In the genomic region with DNA sequence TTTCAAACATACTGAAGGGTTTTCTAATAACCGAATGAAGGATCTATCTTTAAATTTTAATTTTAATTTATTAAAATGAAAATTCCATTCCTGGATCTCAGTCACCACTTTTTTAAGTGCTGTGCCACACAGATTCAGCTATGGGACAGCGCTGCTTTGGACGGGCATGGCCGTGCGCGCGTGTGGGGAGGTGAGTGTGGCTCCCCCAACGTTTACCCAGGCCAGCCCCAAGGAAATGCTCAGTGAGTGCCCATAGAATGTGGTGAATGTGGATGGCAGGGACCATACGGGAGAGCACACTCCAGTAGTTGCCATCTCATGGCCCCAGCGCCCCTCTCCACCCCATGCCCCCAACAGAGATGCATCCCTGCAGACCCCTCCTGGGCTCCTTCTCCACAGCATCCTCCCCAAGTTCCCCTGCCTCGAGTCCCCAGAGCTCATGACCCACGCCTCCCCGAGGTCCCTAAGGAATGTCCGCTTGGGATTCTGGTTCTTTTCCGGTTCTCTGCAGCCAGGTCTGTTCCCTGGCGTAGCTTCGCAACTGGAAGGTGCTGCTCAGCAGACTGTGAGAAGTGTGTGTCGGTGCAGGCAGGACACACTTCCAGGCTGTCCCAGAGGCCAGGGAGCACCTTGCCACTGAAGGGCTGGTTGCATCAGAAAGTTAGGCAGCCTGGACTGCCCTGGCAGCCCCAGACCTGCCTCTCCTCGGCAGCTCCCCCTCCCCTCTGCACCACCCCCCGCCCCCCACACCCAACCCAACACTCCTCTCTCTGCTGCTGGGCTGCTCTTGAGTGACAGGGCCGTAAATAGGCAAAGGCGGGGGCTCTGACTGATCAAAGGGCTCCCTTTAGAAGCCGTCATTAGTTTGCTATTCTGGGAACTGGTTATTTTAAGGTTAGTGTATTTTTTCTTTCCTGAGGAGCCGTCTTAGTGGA, we compare ENCODE assay signal across 1 cellular context.
TF ChIP-seq lines count a peak whose summit lies in the region.

No MANE protein-coding gene starts in this region.

TF ChIP-seq in HepG2, 621 proteins besides CTCF, POLR2A, EP300 and RAD21 (continued from another document):
- TF ChIP-seq, protein P1, sequence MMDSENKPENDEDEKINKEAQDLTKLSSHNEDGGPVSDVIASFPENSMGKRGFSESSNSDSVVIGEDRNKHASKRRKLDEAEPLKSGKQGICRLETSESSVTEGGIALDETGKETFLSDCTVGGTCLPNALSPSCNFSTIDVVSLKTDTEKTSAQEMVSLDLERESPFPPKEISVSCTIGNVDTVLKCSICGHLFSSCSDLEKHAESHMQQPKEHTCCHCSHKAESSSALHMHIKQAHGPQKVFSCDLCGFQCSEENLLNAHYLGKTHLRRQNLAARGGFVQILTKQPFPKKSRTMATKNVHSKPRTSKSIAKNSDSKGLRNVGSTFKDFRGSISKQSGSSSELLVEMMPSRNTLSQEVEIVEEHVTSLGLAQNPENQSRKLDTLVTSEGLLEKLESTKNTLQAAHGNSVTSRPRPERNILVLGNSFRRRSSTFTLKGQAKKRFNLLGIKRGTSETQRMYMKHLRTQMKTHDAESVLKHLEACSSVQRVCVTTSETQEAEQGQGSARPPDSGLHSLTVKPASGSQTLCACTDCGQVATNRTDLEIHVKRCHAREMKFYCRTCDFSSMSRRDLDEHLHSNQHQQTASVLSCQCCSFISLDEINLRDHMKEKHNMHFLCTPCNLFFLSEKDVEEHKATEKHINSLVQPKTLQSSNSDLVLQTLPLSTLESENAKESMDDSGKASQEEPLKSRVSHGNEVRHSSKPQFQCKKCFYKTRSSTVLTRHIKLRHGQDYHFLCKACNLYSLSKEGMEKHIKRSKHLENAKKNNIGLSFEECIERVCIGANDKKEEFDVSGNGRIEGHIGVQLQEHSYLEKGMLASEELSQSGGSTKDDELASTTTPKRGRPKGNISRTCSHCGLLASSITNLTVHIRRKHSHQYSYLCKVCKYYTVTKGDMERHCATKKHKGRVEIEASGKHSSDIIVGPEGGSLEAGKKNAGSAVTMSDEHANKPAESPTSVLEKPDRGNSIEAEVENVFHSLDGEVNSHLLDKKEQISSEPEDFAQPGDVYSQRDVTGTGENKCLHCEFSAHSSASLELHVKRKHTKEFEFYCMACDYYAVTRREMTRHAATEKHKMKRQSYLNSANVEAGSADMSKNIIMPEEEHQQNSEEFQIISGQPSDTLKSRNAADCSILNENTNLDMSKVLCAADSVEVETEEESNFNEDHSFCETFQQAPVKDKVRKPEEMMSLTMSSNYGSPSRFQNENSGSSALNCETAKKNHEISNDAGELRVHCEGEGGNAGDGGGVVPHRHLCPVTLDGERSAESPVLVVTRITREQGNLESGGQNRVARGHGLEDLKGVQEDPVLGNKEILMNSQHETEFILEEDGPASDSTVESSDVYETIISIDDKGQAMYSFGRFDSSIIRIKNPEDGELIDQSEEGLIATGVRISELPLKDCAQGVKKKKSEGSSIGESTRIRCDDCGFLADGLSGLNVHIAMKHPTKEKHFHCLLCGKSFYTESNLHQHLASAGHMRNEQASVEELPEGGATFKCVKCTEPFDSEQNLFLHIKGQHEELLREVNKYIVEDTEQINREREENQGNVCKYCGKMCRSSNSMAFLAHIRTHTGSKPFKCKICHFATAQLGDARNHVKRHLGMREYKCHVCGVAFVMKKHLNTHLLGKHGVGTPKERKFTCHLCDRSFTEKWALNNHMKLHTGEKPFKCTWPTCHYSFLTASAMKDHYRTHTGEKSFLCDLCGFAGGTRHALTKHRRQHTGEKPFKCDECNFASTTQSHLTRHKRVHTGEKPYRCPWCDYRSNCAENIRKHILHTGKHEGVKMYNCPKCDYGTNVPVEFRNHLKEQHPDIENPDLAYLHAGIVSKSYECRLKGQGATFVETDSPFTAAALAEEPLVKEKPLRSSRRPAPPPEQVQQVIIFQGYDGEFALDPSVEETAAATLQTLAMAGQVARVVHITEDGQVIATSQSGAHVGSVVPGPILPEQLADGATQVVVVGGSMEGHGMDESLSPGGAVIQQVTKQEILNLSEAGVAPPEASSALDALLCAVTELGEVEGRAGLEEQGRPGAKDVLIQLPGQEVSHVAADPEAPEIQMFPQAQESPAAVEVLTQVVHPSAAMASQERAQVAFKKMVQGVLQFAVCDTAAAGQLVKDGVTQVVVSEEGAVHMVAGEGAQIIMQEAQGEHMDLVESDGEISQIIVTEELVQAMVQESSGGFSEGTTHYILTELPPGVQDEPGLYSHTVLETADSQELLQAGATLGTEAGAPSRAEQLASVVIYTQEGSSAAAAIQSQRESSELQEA (CRISPR knock-in tag; IDR thresholded peaks at IDR 0.05; ENCODE audit: not compliant biosample characterization): no peak
- TF ChIP-seq TBP (CRISPR knock-in tag; IDR thresholded peaks at IDR 0.05) (no peak), CEBPG (CRISPR knock-in tag; IDR thresholded peaks at IDR 0.05) (peak; percentile 55), TCF7 (IDR thresholded peaks at IDR 0.05; ENCODE audit: low read depth) (peak; percentile 49; the same call in 1 of the 2 replicates), FOXA1 (IDR thresholded peaks at IDR 0.05) (no peak), FOXA1 (CRISPR knock-in tag; IDR thresholded peaks at IDR 0.05) (peak; percentile 34; the same call in 1 of the 2 replicates)
- TF ChIP-seq, protein P2, sequence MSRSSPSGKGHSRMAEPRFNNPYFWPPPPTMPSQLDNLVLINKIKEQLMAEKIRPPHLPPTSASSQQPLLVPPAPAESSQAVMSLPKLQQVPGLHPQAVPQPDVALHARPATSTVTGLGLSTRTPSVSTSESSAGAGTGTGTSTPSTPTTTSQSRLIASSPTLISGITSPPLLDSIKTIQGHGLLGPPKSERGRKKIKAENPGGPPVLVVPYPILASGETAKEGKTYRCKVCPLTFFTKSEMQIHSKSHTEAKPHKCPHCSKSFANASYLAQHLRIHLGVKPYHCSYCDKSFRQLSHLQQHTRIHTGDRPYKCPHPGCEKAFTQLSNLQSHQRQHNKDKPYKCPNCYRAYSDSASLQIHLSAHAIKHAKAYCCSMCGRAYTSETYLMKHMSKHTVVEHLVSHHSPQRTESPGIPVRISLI (CRISPR knock-in tag; IDR thresholded peaks at IDR 0.05; ENCODE audit: borderline replicate concordance): no peak
- TF ChIP-seq, protein P3, sequence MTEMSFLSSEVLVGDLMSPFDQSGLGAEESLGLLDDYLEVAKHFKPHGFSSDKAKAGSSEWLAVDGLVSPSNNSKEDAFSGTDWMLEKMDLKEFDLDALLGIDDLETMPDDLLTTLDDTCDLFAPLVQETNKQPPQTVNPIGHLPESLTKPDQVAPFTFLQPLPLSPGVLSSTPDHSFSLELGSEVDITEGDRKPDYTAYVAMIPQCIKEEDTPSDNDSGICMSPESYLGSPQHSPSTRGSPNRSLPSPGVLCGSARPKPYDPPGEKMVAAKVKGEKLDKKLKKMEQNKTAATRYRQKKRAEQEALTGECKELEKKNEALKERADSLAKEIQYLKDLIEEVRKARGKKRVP (CRISPR knock-in tag; IDR thresholded peaks at IDR 0.05): peak in 1 of 2 experiments; percentile 86; a peak in 2 of 4 replicates
